Comparison of ENCODE assay signal across 5 cellular contexts in the genomic region with DNA sequence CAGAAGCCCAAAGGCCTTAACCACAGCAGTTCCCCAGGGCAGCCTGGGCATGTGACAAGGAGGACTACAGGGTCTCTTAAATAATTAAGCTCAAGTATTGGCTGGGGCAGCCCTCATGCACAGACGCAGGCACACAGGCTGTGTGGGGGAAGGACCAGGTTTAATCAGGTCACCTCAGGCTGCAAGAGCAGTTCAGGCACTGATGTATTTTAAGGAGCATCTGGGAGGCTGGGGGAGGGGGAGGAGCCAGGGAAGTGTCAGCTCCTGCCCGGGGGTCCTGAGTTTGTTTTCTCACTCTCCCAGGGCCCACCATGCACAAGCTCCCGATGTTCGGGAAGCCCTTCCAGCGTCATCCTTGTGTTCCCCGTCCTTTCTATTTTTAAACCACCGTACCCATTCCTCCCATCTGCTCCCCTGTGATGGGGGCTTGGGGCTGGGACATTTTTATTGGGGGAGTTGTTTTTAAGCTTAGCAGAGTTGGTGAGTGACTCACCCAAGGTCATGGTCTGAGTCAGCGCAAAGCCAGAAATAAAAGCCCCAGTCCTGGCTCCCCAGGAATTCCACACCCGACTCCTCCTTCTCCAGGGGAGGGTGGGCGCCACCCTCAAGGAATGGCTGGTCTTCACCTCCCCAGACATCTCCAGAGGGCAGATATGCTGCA. TPM values are rescaled to one million over a fixed set of nuclear protein-coding genes. Genes with fewer than 3 reads are reported as not detected.
DNase-seq lines count a peak whose midpoint lies in the region; ATAC-seq and TF ChIP-seq lines count a peak whose summit lies in the region.

No MANE protein-coding gene starts in this region.

- no peaks in the 10 kb centered on the region for H3K36me3 ChIP-seq in urinary bladder (ENCODE audit: insufficient read depth)

- DNase-seq in NCI-H2171 treated with DMSO at 0.1 percent for 48 hours (lab: John Stamatoyannopoulos, UW) (peak; percentile 37), fibroblast of pulmonary artery (ENCODE audit: low read depth) (peak; percentile 70), SIG-M5 (lab: John Stamatoyannopoulos, UW) (no peak)

- 21% methylated on average over 10 of the region's 10 CpGs for WGBS in urinary bladder

- H3K4me3 ChIP-seq in fibroblast of pulmonary artery (replicated peaks; ENCODE audit: low read depth, low read length) (no peak overlapping the region), urinary bladder (ENCODE audit: low read depth, low read length) (no peak overlapping the region)

- peak overlapping the region; percentile 59 for H3K27ac ChIP-seq in urinary bladder (ENCODE audit: low read depth)

- no peaks in the 10 kb centered on the region for H3K4me1 ChIP-seq in urinary bladder (ENCODE audit: insufficient read depth)

- no peak for TF ChIP-seq CTCF in fibroblast of pulmonary artery (IDR thresholded peaks at IDR 0.05; ENCODE audit: low read length, missing control alignments)

- no peak for ATAC-seq in GM18909 (IDR thresholded peaks at IDR 0.05; ENCODE audit: poor library complexity, unreplicated experiment)

RNA-seq across cellular contexts. Expression of a gene that starts 2.4 kb away (rescaled TPM):
- total RNA-seq in urinary bladder = 1.1 TPM
- polyA plus RNA-seq in urinary bladder = 15.1 TPM

RNA-seq across cellular contexts. Expression of a gene that starts 18.9 kb away (rescaled TPM):
- 12.8 TPM for total RNA-seq in urinary bladder
- polyA plus RNA-seq in urinary bladder = 25.1 TPM

RNA-seq across cellular contexts. Expression of a gene that starts 26.5 kb away (rescaled TPM):
- total RNA-seq in urinary bladder = 8.8 TPM
- polyA plus RNA-seq in urinary bladder = 63.2 TPM

RNA-seq across cellular contexts. Expression of a gene that starts 57.7 kb away (rescaled TPM):
- total RNA-seq in urinary bladder = 12.7 TPM
- polyA plus RNA-seq in urinary bladder = 14.5 TPM

RNA-seq across cellular contexts. Expression of a gene that starts 57.9 kb away (rescaled TPM):
- 199 TPM for total RNA-seq in urinary bladder
- 195 TPM for polyA plus RNA-seq in urinary bladder
